10 cellular contexts compared by ENCODE assay signal in the genomic region with DNA sequence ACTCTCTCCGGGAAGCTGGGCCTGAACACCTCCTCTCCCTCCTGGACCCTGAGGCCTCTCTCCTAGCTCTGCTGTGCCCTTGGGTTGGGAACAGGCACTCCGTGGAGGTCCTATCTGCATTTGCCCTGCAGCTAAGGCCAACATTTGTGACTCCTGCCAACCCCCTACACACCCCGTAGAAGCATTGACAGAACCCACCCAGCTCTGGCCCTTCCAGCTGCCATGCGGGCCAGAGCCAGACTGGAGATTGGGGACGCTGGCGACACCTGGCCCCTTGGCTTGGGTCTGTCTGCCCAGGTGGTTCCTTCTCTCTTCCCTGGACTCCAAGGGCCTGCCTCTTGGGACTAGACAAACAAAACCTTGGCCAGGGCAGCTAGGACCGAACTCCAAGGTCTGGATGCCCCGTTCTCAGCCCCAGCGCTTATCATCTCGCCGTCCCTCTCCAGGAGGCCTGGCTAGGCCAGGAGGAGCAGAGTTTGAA. TPM values are rescaled to one million over a fixed set of nuclear protein-coding genes. Genes with fewer than 3 reads are reported as not detected.
DNase-seq lines count a peak whose midpoint lies in the region; ATAC-seq and TF ChIP-seq lines count a peak whose summit lies in the region.
"Had no signal": no experiment of that assay in that cellular context is flagged by ENCODE, and none has a peak within 500 bp of the region (broad histone marks: within the 10 kb centered on the region; RNA-seq: fewer than 3 reads in every experiment).

No MANE protein-coding gene starts in this region.

- no peak for TF ChIP-seq CTCF in left ventricle myocardium inferior (IDR thresholded peaks at IDR 0.05; ENCODE audit: borderline replicate concordance)
- no peak for TF ChIP-seq CTCF in cardiac fibroblast (IDR thresholded peaks at IDR 0.05; ENCODE audit: low read depth, low read length)

- H3K27me3 ChIP-seq in left ventricle myocardium inferior (ENCODE audit: low read depth): peaks cover 3% of the 10 kb centered on the region
- H3K27me3 ChIP-seq in mucosa of stomach (ENCODE audit: control insufficient read depth, insufficient read depth, low read length): peaks cover 4% of the 10 kb centered on the region

- H3K4me1 ChIP-seq in left ventricle myocardium inferior (peaks cover 60% of the 10 kb centered on the region), mucosa of stomach (ENCODE audit: control insufficient read depth, insufficient read depth, low read length) (peaks cover 47% of the 10 kb centered on the region), urinary bladder (ENCODE audit: insufficient read depth) (no peaks in the 10 kb centered on the region)

- 74% methylated on average over 11 of the region's 11 CpGs for WGBS in urinary bladder

- H3K36me3 ChIP-seq in left ventricle myocardium inferior: no peaks in the 10 kb centered on the region
- no peaks in the 10 kb centered on the region for H3K36me3 ChIP-seq in mucosa of stomach (ENCODE audit: control insufficient read depth, insufficient read depth, low read length)
- no peaks in the 10 kb centered on the region for H3K36me3 ChIP-seq in urinary bladder (ENCODE audit: insufficient read depth)

- H3K9me3 ChIP-seq in left ventricle myocardium inferior (replicated peaks) (no peaks in the 10 kb centered on the region), mucosa of stomach (ENCODE audit: control insufficient read depth, low read length) (no peaks in the 10 kb centered on the region)

- ATAC-seq in Right ventricle myocardium inferior (no peak), HG02610 (IDR thresholded peaks at IDR 0.05; ENCODE audit: unreplicated experiment) (no peak)

- H3K9ac ChIP-seq in mucosa of stomach (ENCODE audit: low read length): peak overlapping the region; percentile 41

- H3K4me3 ChIP-seq in left ventricle myocardium inferior (peak overlapping the region; percentile 76), cardiac fibroblast (replicated peaks in 1 of 2; ENCODE audit: low read depth in 2 of 2, low read length in 2 of 2) (peak overlapping the region; percentile 43 to 63), mucosa of stomach (ENCODE audit: low read length) (peak overlapping the region; percentile 47), urinary bladder (ENCODE audit: low read depth, low read length) (peak overlapping the region; percentile 56)

- peak overlapping the region; percentile 97 for H3K27ac ChIP-seq in left ventricle myocardium inferior (replicated peaks)
- H3K27ac ChIP-seq in urinary bladder (ENCODE audit: low read depth): no peak overlapping the region

- DNase-seq in left ventricle myocardium inferior: no peak
- DNase-seq in Right ventricle myocardium inferior (ENCODE audit: missing footprints): no peak
- no peak for DNase-seq in cardiac fibroblast (ENCODE audit: low read depth in 2 of 2)
- no peak for DNase-seq in SHP77 (lab: John Stamatoyannopoulos, UW)
- DNase-seq in NCI-H226: no peak

- intact Hi-C loops in left ventricle myocardium inferior (cut with micrococcal nuclease) (no loop called here), Right ventricle myocardium inferior (cut with DNase I) (loop anchor here (5.0 kb wide), 1 partner anchor 95 kb away; no protein-coding TSS in a partner anchor)

RNA-seq across cellular contexts. Expression of gene RHBDF2, which starts 0.6 kb away (rescaled TPM):
- total RNA-seq in left ventricle myocardium inferior: 13.8 TPM
- 17.9 TPM for total RNA-seq in Right ventricle myocardium inferior
- 4.2 TPM for total RNA-seq in urinary bladder
- 17.2 TPM for polyA plus RNA-seq in urinary bladder

RNA-seq across cellular contexts. Expression of gene AANAT, which starts 34.5 kb away (rescaled TPM):
- not detected for total RNA-seq in left ventricle myocardium inferior
- total RNA-seq in Right ventricle myocardium inferior: not detected
- not detected for total RNA-seq in urinary bladder
- polyA plus RNA-seq in urinary bladder: not detected
- total RNA-seq: Daoy, mononuclear cell had no signal

RNA-seq across cellular contexts. Expression of gene CYGB, which starts 35.6 kb away (rescaled TPM):
- total RNA-seq in left ventricle myocardium inferior (24.1 TPM), Right ventricle myocardium inferior (38.2 TPM), urinary bladder (14.4 TPM)
- 68.7 TPM for polyA plus RNA-seq in urinary bladder

RNA-seq across cellular contexts. Expression of gene PRCD, which starts 38.0 kb away (rescaled TPM):
- 3.9 TPM for total RNA-seq in left ventricle myocardium inferior
- total RNA-seq in Right ventricle myocardium inferior: 3.4 TPM
- 7.1 TPM for total RNA-seq in urinary bladder
- polyA plus RNA-seq in urinary bladder: 10.6 TPM

RNA-seq across cellular contexts. Expression of gene UBE2O, which starts 48.9 kb away (rescaled TPM):
- 35.7 TPM for total RNA-seq in left ventricle myocardium inferior
- 35.4 TPM for total RNA-seq in Right ventricle myocardium inferior
- 18.3 TPM for total RNA-seq in urinary bladder
- polyA plus RNA-seq in urinary bladder: 14.0 TPM
